ENCODE assay signal across 8 cellular contexts in genomic region chr11:76209671-76209955, GRCh38. TPM values are rescaled to one million over a fixed set of nuclear protein-coding genes. Genes with fewer than 3 reads are reported as not detected.
A peak's percentile ranks its signal among the peaks of the same experiment; 100 is the strongest.
DNase-seq lines count a peak whose midpoint lies in the region; ATAC-seq and TF ChIP-seq lines count a peak whose summit lies in the region.

No MANE protein-coding gene starts in this region.

- 0% methylated on average over 12 to 17 of the region's 17 CpGs; no CpG with 5 or more reads in 1 of the 4 donors for WGBS in adrenal gland, 4 donors
- WGBS in liver = under 1% methylated on average over 17 of the region's 17 CpGs
- under 1% methylated on average over 17 of the region's 17 CpGs for WGBS in thymus

- peak overlapping the region in 3 of 4 donors; percentile 25 to 86 (median 65) for H3K4me3 ChIP-seq in adrenal gland
- H3K4me3 ChIP-seq in liver (ENCODE audit: low read depth in 1 of 3, low read length in 3 of 3) = peak overlapping the region in 2 of 3 donors; percentile 62 to 64
- peak overlapping the region; percentile 56 for H3K4me3 ChIP-seq in thymus (ENCODE audit: low read length)

- H3K9ac ChIP-seq in liver (ENCODE audit: low read depth in 1 of 2, low read length in 2 of 2) = peak overlapping the region in 1 of 2 donors; percentile 61

- no peak for ATAC-seq in activated CD8-positive, alpha-beta memory T cell treated with anti-CD3 and anti-CD28 coated beads, Interleukin-2, amount 10 ng/mL, durations not matched to agents 7 days and 5 days
- ATAC-seq in HG02571 (IDR thresholded peaks at IDR 0.05; ENCODE audit: unreplicated experiment) = no peak
- ATAC-seq in GM19397 (IDR thresholded peaks at IDR 0.05; ENCODE audit: unreplicated experiment) = no peak

- TF ChIP-seq RAD21 in liver (IDR thresholded peaks at IDR 0.05) = no peak

- peaks cover 27 to 45% of the 10 kb centered on the region in 2 donors for H3K4me1 ChIP-seq in adrenal gland (replicated peaks in 1 of 2)
- peaks cover 10 to 51% (median 22%) of the 10 kb centered on the region in 4 donors for H3K4me1 ChIP-seq in liver (ENCODE audit: control insufficient read depth in 4 of 4, insufficient read depth in 4 of 4, low read length in 3 of 4)
- H3K4me1 ChIP-seq in thymus (ENCODE audit: control insufficient read depth, insufficient read depth, low read length) = peaks cover 19% of the 10 kb centered on the region

- H3K36me3 ChIP-seq in adrenal gland (replicated peaks in 1 of 2) (no peaks in the 10 kb centered on the region), liver (ENCODE audit: control insufficient read depth in 4 of 4, insufficient read depth in 3 of 4, low read depth in 1 of 4, low read length in 3 of 4) (no peaks in the 10 kb centered on the region), thymus (ENCODE audit: control insufficient read depth, insufficient read depth) (no peaks in the 10 kb centered on the region)

- peak overlapping the region; percentile 28 for H3K4me3 Mint-ChIP-seq in activated CD8-positive, alpha-beta memory T cell treated with anti-CD3 and anti-CD28 coated beads, Interleukin-2, amount 10 ng/mL, durations not matched to agents 7 days and 5 days

- no peaks in the 10 kb centered on the region for H3K9me3 Mint-ChIP-seq in activated CD8-positive, alpha-beta memory T cell treated with anti-CD3 and anti-CD28 coated beads, Interleukin-2, amount 10 ng/mL, durations not matched to agents 7 days and 5 days (ENCODE audit: low read depth)

- H3K27ac Mint-ChIP-seq in activated CD8-positive, alpha-beta memory T cell treated with anti-CD3 and anti-CD28 coated beads, Interleukin-2, amount 10 ng/mL, durations not matched to agents 7 days and 5 days = no peak overlapping the region

- CTCF ChIA-PET in activated CD8-positive, alpha-beta memory T cell treated with anti-CD3 and anti-CD28 coated beads, Interleukin-2, amount 10 ng/mL, durations not matched to agents 7 days and 5 days (lab: Charles Lee) = interaction anchor here (1.3 to 6.9 kb wide), 15 partner anchors 10 to 473 kb away, joined by 3 to 298 read pairs (median 21); no protein-coding TSS in a partner anchor

- no peak for TF ChIP-seq CTCF in adrenal gland (IDR thresholded peaks at IDR 0.05)
- no peak for TF ChIP-seq CTCF in liver (IDR thresholded peaks at IDR 0.05; ENCODE audit: low read depth, low read length, missing input control)

- peak overlapping the region in 4 of 5 donors; percentile 53 to 83 (median 76) for H3K27ac ChIP-seq in adrenal gland
- H3K27ac ChIP-seq in liver (ENCODE audit: low read depth in 1 of 2, low read length in 2 of 2) = peak overlapping the region; percentile 70 to 90
- H3K27ac ChIP-seq in thymus (ENCODE audit: low read depth) = no peak overlapping the region

- no peaks in the 10 kb centered on the region for H3K36me3 Mint-ChIP-seq in activated CD8-positive, alpha-beta memory T cell treated with anti-CD3 and anti-CD28 coated beads, Interleukin-2, amount 10 ng/mL, durations not matched to agents 7 days and 5 days

- no peak for DNase-seq in activated CD8-positive, alpha-beta memory T cell treated with anti-CD3 and anti-CD28 coated beads, Interleukin-2, amount 10 ng/mL, durations not matched to agents 7 days and 5 days
- DNase-seq in activated CD8-positive, alpha-beta memory T cell treated with anti-CD3 and anti-CD28 coated beads, Interleukin-2, amount 50 U/mL, for 4 hours = no peak
- DNase-seq in adrenal gland = peak in 1 of 7 donors; percentile 43
- no peak for DNase-seq in NCI-H510A treated with DMSO at 0.1 percent for 48 hours (lab: John Stamatoyannopoulos, UW)

- intact Hi-C loops in adrenal gland (cut with DNase I) = loop anchor here in 1 of 2 donors (10.0 kb wide), 1 partner anchor 305 kb away; no protein-coding TSS in a partner anchor

- peaks cover 20% of the 10 kb centered on the region for H3K4me1 Mint-ChIP-seq in activated CD8-positive, alpha-beta memory T cell treated with anti-CD3 and anti-CD28 coated beads, Interleukin-2, amount 10 ng/mL, durations not matched to agents 7 days and 5 days

- peaks cover 70% of the 10 kb centered on the region for H3K27me3 Mint-ChIP-seq in activated CD8-positive, alpha-beta memory T cell treated with anti-CD3 and anti-CD28 coated beads, Interleukin-2, amount 10 ng/mL, durations not matched to agents 7 days and 5 days

- H3K27me3 ChIP-seq in adrenal gland (no peaks in the 10 kb centered on the region), liver (ENCODE audit: control insufficient read depth in 4 of 4, insufficient read depth in 4 of 4, low read length in 3 of 4) (no peaks in the 10 kb centered on the region), thymus (ENCODE audit: control insufficient read depth, insufficient read depth) (peaks cover 89% of the 10 kb centered on the region)

- no peak for TF ChIP-seq POLR2A in adrenal gland (IDR thresholded peaks at IDR 0.05)

- H3K9me3 ChIP-seq in adrenal gland (replicated peaks in 1 of 3) (no peaks in the 10 kb centered on the region), liver (ENCODE audit: control insufficient read depth in 4 of 4, low read length in 3 of 4) (no peaks in the 10 kb centered on the region), thymus (ENCODE audit: control insufficient read depth) (peaks cover 2% of the 10 kb centered on the region)

TF ChIP-seq in liver, 16 proteins besides CTCF, POLR2A, EP300 and RAD21:
- TF ChIP-seq REST (IDR thresholded peaks at IDR 0.05) (no peak), TAF1 (conservative IDR thresholded peaks at IDR 0.05) (no peak), FOXA2 (IDR thresholded peaks at IDR 0.05) (no peak), NR2F2 (IDR thresholded peaks at IDR 0.05) (no peak), ATF3 (IDR thresholded peaks at IDR 0.05) (no peak), HNF4G (IDR thresholded peaks at IDR 0.05) (no peak), RXRA (IDR thresholded peaks at IDR 0.05) (no peak), GABPA (IDR thresholded peaks at IDR 0.05 in 1 of 2, conservative IDR thresholded peaks at IDR 0.05 in 1 of 2) (no peak), SP1 (IDR thresholded peaks at IDR 0.05) (no peak), FOXA1 (IDR thresholded peaks at IDR 0.05) (no peak), HNF4A (conservative IDR thresholded peaks at IDR 0.05) (no peak), ZBTB33 (IDR thresholded peaks at IDR 0.05) (no peak), JUND (IDR thresholded peaks at IDR 0.05) (no peak), MAX (IDR thresholded peaks at IDR 0.05) (no peak), EGR1 (IDR thresholded peaks at IDR 0.05; ENCODE audit: low read depth in 2 of 2) (no peak), YY1 (IDR thresholded peaks at IDR 0.05) (no peak)

RNA-seq across cellular contexts. Expression of gene WNT11, which starts 3.3 kb away (rescaled TPM):
- 1 to 10 TPM in 1 of 2 experiments, under 1 TPM in 1; 0.96 to 2.0 TPM for total RNA-seq in activated CD8-positive, alpha-beta memory T cell treated with anti-CD3 and anti-CD28 coated beads, Interleukin-2, amount 10 ng/mL, durations not matched to agents 7 days and 5 days
- total RNA-seq in adrenal gland (10 to 100 TPM; 17.9 to 88.2 (median 35.7) TPM), liver (1 to 10 TPM; 1.1 to 4.8 TPM)
- polyA plus RNA-seq in adrenal gland (10 to 100 TPM in 1 of 3 donors, 1 to 10 TPM in 2; 3.8 to 14.1 (median 9.4) TPM), liver (1 to 10 TPM; 1.3 to 3.7 TPM), thymus (1.1 TPM)
